Comparison of ENCODE assay signal across 8 cellular contexts in genomic region chr18:32469190-32469611, GRCh38. TPM values are rescaled to one million over a fixed set of nuclear protein-coding genes. Genes with fewer than 3 reads are reported as not detected.
DNase-seq lines count a peak whose midpoint lies in the region; ATAC-seq, FAIRE-seq and TF ChIP-seq lines count a peak whose summit lies in the region.

No MANE protein-coding gene starts in this region.

- no peak overlapping the region for H2BK120ac ChIP-seq in trophoblast cell (ENCODE audit: insufficient read depth, low read length, poor library complexity)

- peaks cover 8% of the 10 kb centered on the region for H3K79me1 ChIP-seq in trophoblast cell (ENCODE audit: low read length)

- H3K4me1 ChIP-seq in right atrium auricular region (peaks cover 0 to 27% of the 10 kb centered on the region in 2 donors), trophoblast cell (ENCODE audit: control insufficient read depth in 1 of 2, insufficient read depth in 2 of 2, low read length in 2 of 2) (peaks cover 0 to 4% of the 10 kb centered on the region in 2 experiments)

- ATAC-seq in HG03175 (IDR thresholded peaks at IDR 0.05; ENCODE audit: unreplicated experiment) = no peak

- no peak overlapping the region for H4K8ac ChIP-seq in trophoblast cell (ENCODE audit: low read depth, low read length)

- H3K9ac ChIP-seq in trophoblast cell (ENCODE audit: low read length) = no peak overlapping the region

- H3K27ac ChIP-seq in right atrium auricular region (peak overlapping the region; percentile 83 to 87), trophoblast cell (ENCODE audit: low read depth, low read length) (no peak overlapping the region)

- TF ChIP-seq POLR2A in GM12891 (IDR thresholded peaks at IDR 0.05; ENCODE audit: low read depth, low read length) = no peak

- H4K12ac ChIP-seq in trophoblast cell (ENCODE audit: low read depth, low read length) = no peak overlapping the region

- peaks cover 5% of the 10 kb centered on the region for H3K79me2 ChIP-seq in trophoblast cell (ENCODE audit: control insufficient read depth, insufficient read depth, low read length, poor library complexity)

- no peak overlapping the region for H2AFZ ChIP-seq in trophoblast cell (ENCODE audit: insufficient read depth, low read length, poor library complexity)

- no peak overlapping the region for H2AK5ac ChIP-seq in trophoblast cell (ENCODE audit: low read length)

- no peak overlapping the region for H3K14ac ChIP-seq in trophoblast cell (ENCODE audit: low read length)

- no peak overlapping the region for H3K4ac ChIP-seq in trophoblast cell (ENCODE audit: low read depth, low read length)

- no peak overlapping the region for H4K91ac ChIP-seq in trophoblast cell (ENCODE audit: low read depth, low read length)

- H3K4me3 ChIP-seq in right atrium auricular region = peak overlapping the region; percentile 80 to 88
- no peak overlapping the region for H3K4me3 ChIP-seq in trophoblast cell (ENCODE audit: low read depth, low read length)

- no CpG with 5 or more reads among the region's 8 CpGs for WGBS in trophoblast cell (ENCODE audit: extremely low coverage, insufficient coverage, insufficient read length)

- H3K4me2 ChIP-seq in trophoblast cell (ENCODE audit: low read length) = peak overlapping the region; percentile 99

- no peak overlapping the region for H2BK12ac ChIP-seq in trophoblast cell (ENCODE audit: low read length)

- H3K9me3 ChIP-seq in right atrium auricular region (no peaks in the 10 kb centered on the region), trophoblast cell (ENCODE audit: insufficient read depth, low read depth, low read length) (no peaks in the 10 kb centered on the region)

- no peak for DNase-seq in GM12891 (ENCODE audit: insufficient read length, low spot score)
- peak; percentile 52 for DNase-seq in NCI-H146 treated with DMSO at 0.1 percent for 48 hours (lab: John Stamatoyannopoulos, UW; ENCODE audit: unreplicated experiment)
- peak; percentile 36 for DNase-seq in amniotic epithelial cell (ENCODE audit: low read depth)
- no peak for DNase-seq in right atrium auricular region (ENCODE audit: low spot score)
- peak; percentile 2 to 28 for DNase-seq in trophoblast cell
- no peak for DNase-seq in epidermal melanocyte (ENCODE audit: insufficient read length, low spot score)
- no peak for DNase-seq in NCI-H774 (lab: John Stamatoyannopoulos, UW)

- FAIRE-seq in GM12891 (lab: Jason Lieb, UNC) = peak; percentile 23

- no peak overlapping the region for H3K18ac ChIP-seq in trophoblast cell (ENCODE audit: low read length)

- H3K36me3 ChIP-seq in right atrium auricular region (no peaks in the 10 kb centered on the region), trophoblast cell (ENCODE audit: control insufficient read depth in 1 of 2, insufficient read depth in 2 of 2, low read length in 2 of 2) (no peaks in the 10 kb centered on the region)

- H3K27me3 ChIP-seq in right atrium auricular region (no peaks in the 10 kb centered on the region), trophoblast cell (ENCODE audit: insufficient read depth, low read length) (no peaks in the 10 kb centered on the region)

- peak in 1 of 2 donors; percentile 49 for TF ChIP-seq CTCF in right atrium auricular region (IDR thresholded peaks at IDR 0.05)

- no peak overlapping the region for H2BK5ac ChIP-seq in trophoblast cell (ENCODE audit: low read depth, low read length, poor library complexity)

- H3K23ac ChIP-seq in trophoblast cell (ENCODE audit: low read length) = no peak overlapping the region

TF ChIP-seq in GM12891, 5 proteins besides CTCF, POLR2A, EP300 and RAD21:
- TF ChIP-seq POU2F2 (IDR thresholded peaks at IDR 0.05; ENCODE audit: low read depth, low read length) (no peak), TAF1 (IDR thresholded peaks at IDR 0.05; ENCODE audit: low read depth, low read length) (no peak), PAX5 (IDR thresholded peaks at IDR 0.05; ENCODE audit: insufficient read depth, low read length, severe bottlenecking) (no peak)

RNA-seq across cellular contexts. Expression of gene GAREM1, which starts 1.5 kb away (rescaled TPM):
- 0.24 TPM for polyA plus RNA-seq in GM12891 (2012; ENCODE audit: low read depth, missing spikeins)
- total RNA-seq in right atrium auricular region = 10 to 100 TPM; 13.6 to 19.3 TPM
- polyA plus RNA-seq in trophoblast cell (2013) = 10.1 and 11.6 TPM in 2 replicates

Comparison
In these comparisons a context has a peak if more than half of its experiments do, and no peak if none do; other contexts are left out.
1. DNase-seq: peak in NCI-H146 treated with DMSO at 0.1 percent for 48 hours (single experiment), amniotic epithelial cell (single experiment) and trophoblast cell (2 of 2); none in GM12891 (single experiment), right atrium auricular region (single experiment), epidermal melanocyte (single experiment) and NCI-H774 (single experiment).